8 cellular contexts compared by ENCODE assay signal in genomic region chr2:43774617-43775016, GRCh38. TPM values are rescaled to one million over a fixed set of nuclear protein-coding genes. Genes with fewer than 3 reads are reported as not detected.
DNase-seq lines count a peak whose midpoint lies in the region; ATAC-seq and TF ChIP-seq lines count a peak whose summit lies in the region.

No MANE protein-coding gene starts in this region.

- POLR2A ChIA-PET in SK-N-SH (lab: Yijun Ruan, JAX), result interaction anchor here (1.0 kb wide), 1 partner anchor 138 kb away, joined by 3 read pairs; the partner anchor contains the start of gene PLEKHH2

- no peaks in the 10 kb centered on the region for H3K27me3 ChIP-seq in SK-N-SH (ENCODE audit: insufficient read depth)

- peaks cover 8 to 13% of the 10 kb centered on the region in 2 experiments for H3K36me3 ChIP-seq in SK-N-SH (replicated peaks in 1 of 2; ENCODE audit: control insufficient read depth in 1 of 2, insufficient read depth in 2 of 2, low read length in 1 of 2)

- peak overlapping the region; percentile 81 for H3K9ac ChIP-seq in SK-N-SH

- peak overlapping the region; percentile 79 for H3K4me2 ChIP-seq in SK-N-SH

- H3K4me1 ChIP-seq in SK-N-SH (ENCODE audit: control insufficient read depth in 1 of 2, insufficient read depth in 2 of 2, low read depth in 1 of 2, low read length in 1 of 2), result peaks cover 3 to 4% of the 10 kb centered on the region in 2 experiments; a peak in 2 of 4 replicates

- no peak for ATAC-seq in GM19324 (IDR thresholded peaks at IDR 0.05; ENCODE audit: low FRiP score, unreplicated experiment)

- peaks cover 9% of the 10 kb centered on the region for H3K79me2 ChIP-seq in SK-N-SH (ENCODE audit: insufficient read depth)

- no peaks in the 10 kb centered on the region for H3K9me2 ChIP-seq in SK-N-SH

- H3F3A ChIP-seq in SK-N-SH (replicated peaks; ENCODE audit: insufficient read depth), result peaks cover 4% of the 10 kb centered on the region

- peak overlapping the region; percentile 86; a peak in 2 of 4 replicates for H3K27ac ChIP-seq in SK-N-SH (ENCODE audit: low read depth in 2 of 2, low read length in 1 of 2)

- TF ChIP-seq EP300 in SK-N-SH (IDR thresholded peaks at IDR 0.05; ENCODE audit: borderline replicate concordance in 1 of 2, low read depth in 1 of 2, low read length in 1 of 2), result no peak

- H3K4me3 ChIP-seq in GM12865 (ENCODE audit: low read depth, low read length) (peak overlapping the region; percentile 77), SK-N-SH (ENCODE audit: low read depth in 2 of 2, low read length in 1 of 2) (peak overlapping the region; percentile 86 to 87), fibroblast of the aortic adventitia (ENCODE audit: low read depth, low read length) (peak overlapping the region; percentile 93), retinal pigment epithelial cell (ENCODE audit: low read length) (peak overlapping the region; percentile 87)

- no peak for DNase-seq in GM12865 (ENCODE audit: low read depth)
- peak; percentile 14 for DNase-seq in SK-N-SH
- no peak for DNase-seq in fibroblast of the aortic adventitia (ENCODE audit: low read depth)
- DNase-seq in retinal pigment epithelial cell (ENCODE audit: low read depth), result no peak
- DNase-seq in NCI-H1092 (lab: John Stamatoyannopoulos, UW), result no peak
- DNase-seq in AG20443 (ENCODE audit: low spot score), result no peak
- DNase-seq in germinal center (ENCODE audit: low spot score), result no peak

- H2AFZ ChIP-seq in SK-N-SH (ENCODE audit: low read depth), result peak overlapping the region; percentile 94

- no peak for TF ChIP-seq CTCF in GM12865 (IDR thresholded peaks at IDR 0.05; ENCODE audit: insufficient read depth, low read depth, low read length, missing control alignments)
- no peak for TF ChIP-seq CTCF in SK-N-SH (IDR thresholded peaks at IDR 0.05)
- no peak for TF ChIP-seq CTCF in fibroblast of the aortic adventitia (IDR thresholded peaks at IDR 0.05; ENCODE audit: insufficient read depth, low read length)
- no peak for TF ChIP-seq CTCF in retinal pigment epithelial cell (conservative IDR thresholded peaks at IDR 0.05; ENCODE audit: low read depth, low read length)

- H4K20me1 ChIP-seq in SK-N-SH (ENCODE audit: insufficient read depth), result no peaks in the 10 kb centered on the region

- H3K9me3 ChIP-seq in SK-N-SH, result no peaks in the 10 kb centered on the region

- TF ChIP-seq RAD21 in SK-N-SH (IDR thresholded peaks at IDR 0.05; ENCODE audit: low read length), result no peak

- CTCF ChIA-PET in SK-N-SH (lab: Yijun Ruan, JAX), result interaction anchor here (0.9 to 1.7 kb wide), 5 partner anchors 12 to 270 kb away, joined by 3 to 6 read pairs (median 4); no protein-coding TSS in a partner anchor

- WGBS in SK-N-SH (ENCODE audit: low lambda C conversion rate), result 38% methylated on average over 7 of the region's 7 CpGs

TF ChIP-seq in SK-N-SH, 30 proteins besides CTCF, POLR2A, EP300 and RAD21:
- TF ChIP-seq, protein P1, sequence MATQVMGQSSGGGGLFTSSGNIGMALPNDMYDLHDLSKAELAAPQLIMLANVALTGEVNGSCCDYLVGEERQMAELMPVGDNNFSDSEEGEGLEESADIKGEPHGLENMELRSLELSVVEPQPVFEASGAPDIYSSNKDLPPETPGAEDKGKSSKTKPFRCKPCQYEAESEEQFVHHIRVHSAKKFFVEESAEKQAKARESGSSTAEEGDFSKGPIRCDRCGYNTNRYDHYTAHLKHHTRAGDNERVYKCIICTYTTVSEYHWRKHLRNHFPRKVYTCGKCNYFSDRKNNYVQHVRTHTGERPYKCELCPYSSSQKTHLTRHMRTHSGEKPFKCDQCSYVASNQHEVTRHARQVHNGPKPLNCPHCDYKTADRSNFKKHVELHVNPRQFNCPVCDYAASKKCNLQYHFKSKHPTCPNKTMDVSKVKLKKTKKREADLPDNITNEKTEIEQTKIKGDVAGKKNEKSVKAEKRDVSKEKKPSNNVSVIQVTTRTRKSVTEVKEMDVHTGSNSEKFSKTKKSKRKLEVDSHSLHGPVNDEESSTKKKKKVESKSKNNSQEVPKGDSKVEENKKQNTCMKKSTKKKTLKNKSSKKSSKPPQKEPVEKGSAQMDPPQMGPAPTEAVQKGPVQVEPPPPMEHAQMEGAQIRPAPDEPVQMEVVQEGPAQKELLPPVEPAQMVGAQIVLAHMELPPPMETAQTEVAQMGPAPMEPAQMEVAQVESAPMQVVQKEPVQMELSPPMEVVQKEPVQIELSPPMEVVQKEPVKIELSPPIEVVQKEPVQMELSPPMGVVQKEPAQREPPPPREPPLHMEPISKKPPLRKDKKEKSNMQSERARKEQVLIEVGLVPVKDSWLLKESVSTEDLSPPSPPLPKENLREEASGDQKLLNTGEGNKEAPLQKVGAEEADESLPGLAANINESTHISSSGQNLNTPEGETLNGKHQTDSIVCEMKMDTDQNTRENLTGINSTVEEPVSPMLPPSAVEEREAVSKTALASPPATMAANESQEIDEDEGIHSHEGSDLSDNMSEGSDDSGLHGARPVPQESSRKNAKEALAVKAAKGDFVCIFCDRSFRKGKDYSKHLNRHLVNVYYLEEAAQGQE (IDR thresholded peaks at IDR 0.05; ENCODE audit: low read depth, low read length), result no peak
- TF ChIP-seq EZH2phosphoT487 (IDR thresholded peaks at IDR 0.05; ENCODE audit: borderline replicate concordance, low read depth) (no peak), JUND (IDR thresholded peaks at IDR 0.05) (no peak), SMC3 (IDR thresholded peaks at IDR 0.05; ENCODE audit: low read depth, low read length) (no peak)

RNA-seq across cellular contexts. Expression of gene DYNC2LI1, which starts 0.8 kb away (rescaled TPM):
- polyA plus RNA-seq in SK-N-SH (2012; rRNA removed), result 20.4 and 26.6 TPM in 2 replicates
- polyA plus RNA-seq in SK-N-SH (2012; cell fraction: cytosol; rRNA removed), result 31.3 and 44.6 TPM in 2 replicates
- 20.7 and 36.7 TPM in 2 replicates for polyA plus RNA-seq in SK-N-SH (2012; cell fraction: nucleus; rRNA removed)
- total RNA-seq in fibroblast of the aortic adventitia (ENCODE audit: low replicate concordance), result 27.4 and 44.0 TPM in 2 replicates
